In genomic region chr5:136192526-136193395, GRCh38 we compare ENCODE assay signal across 9 cellular contexts. TPM values are rescaled to one million over a fixed set of nuclear protein-coding genes. Genes with fewer than 3 reads are reported as not detected.
DNase-seq lines count a peak whose midpoint lies in the region; ATAC-seq and TF ChIP-seq lines count a peak whose summit lies in the region.
"Had no signal": no experiment of that assay in that cellular context is flagged by ENCODE, and none has a peak within 500 bp of the region (broad histone marks: within the 10 kb centered on the region; RNA-seq: fewer than 3 reads in every experiment).

SMIM32 (minus strand) TSS chr5:136193162; CDS start chr5:136192524, 638 bp downstream.

- H3K36me3 ChIP-seq in mammary epithelial cell (ENCODE audit: insufficient read depth, low read length) = no peaks in the 10 kb centered on the region
- no peaks in the 10 kb centered on the region for H3K36me3 ChIP-seq in testis (ENCODE audit: low read depth, missing control alignments)

- BruUV-seq in mammary epithelial cell (replicated peaks; lab: Mats Ljungman, UMichigan) = no TSS peak

- H4K20me1 ChIP-seq in mammary epithelial cell (ENCODE audit: insufficient read depth, low read length) = no peaks in the 10 kb centered on the region

- no peak for TF ChIP-seq POLR2A in testis (IDR thresholded peaks at IDR 0.05)

- 15% methylated on average over 8 of the region's 82 CpGs for WGBS in mammary epithelial cell (ENCODE audit: low coverage, missing lambda C conversion rate)
- 0 to 1% methylated on average over 5 to 78 of the region's 82 CpGs for WGBS in testis, 2 donors

- H3K79me2 ChIP-seq in mammary epithelial cell (ENCODE audit: insufficient read depth, low read length) = no peaks in the 10 kb centered on the region

- TF ChIP-seq CTCF in mammary epithelial cell (conservative IDR thresholded peaks at IDR 0.05 in 1 of 2, IDR thresholded peaks at IDR 0.05 in 1 of 2; ENCODE audit: extremely low read depth in 1 of 2, insufficient read depth in 1 of 2, low read depth in 1 of 2, low read length in 2 of 2) (no peak), testis (IDR thresholded peaks at IDR 0.05) (no peak)

- DNase-seq in NCI-H2171 treated with DMSO at 0.1 percent for 48 hours (lab: John Stamatoyannopoulos, UW) = peak; percentile 6
- no peak for DNase-seq in NCI-H2171 (lab: John Stamatoyannopoulos, UW)
- no peak for DNase-seq in mammary epithelial cell
- no peak for DNase-seq in left lobe of liver (ENCODE audit: low spot score)
- no peak for DNase-seq in testis
- no peak for DNase-seq in NOMO-1 (lab: John Stamatoyannopoulos, UW; ENCODE audit: unreplicated experiment in 2 of 2)
- DNase-seq in NCI-H446 (lab: John Stamatoyannopoulos, UW) = no peak

- in situ Hi-C loops in mammary epithelial cell (cut with MboI; ENCODE audit: low sequenced_read_pairs in 2 of 2) = no loop called here

- intact Hi-C loops in mammary epithelial cell (cut with micrococcal nuclease) = no loop called here
- intact Hi-C loops in testis (cut with DNase I; ENCODE audit: low total_unique reads) = no loop called here

- H2AFZ ChIP-seq in mammary epithelial cell (ENCODE audit: low read depth, low read length) = no peak within 1 kb of the TSS

- peaks cover 21% of the 10 kb centered on the region for H3K4me1 ChIP-seq in mammary epithelial cell (ENCODE audit: insufficient read depth, low read length)
- peaks cover 12% of the 10 kb centered on the region for H3K4me1 ChIP-seq in testis

- peak within 1 kb of the TSS; percentile 84 for H3K4me2 ChIP-seq in mammary epithelial cell (ENCODE audit: insufficient read depth, low read depth, low read length)

- no peak within 1 kb of the TSS for H3K27ac ChIP-seq in mammary epithelial cell (ENCODE audit: insufficient read depth, low read depth, low read length)
- H3K27ac ChIP-seq in testis = no peak within 1 kb of the TSS
- H3K27ac ChIP-seq: HL-60 had no signal

- peaks cover 6% of the 10 kb centered on the region for H3K27me3 ChIP-seq in mammary epithelial cell (ENCODE audit: insufficient read depth, low read length)
- no peaks in the 10 kb centered on the region for H3K27me3 ChIP-seq in testis

- dilution Hi-C loops in mammary epithelial cell (cut with HindIII; ENCODE audit: low sequenced_read_pairs) = no loop called here

- no peak within 1 kb of the TSS for H3K9ac ChIP-seq in mammary epithelial cell (ENCODE audit: insufficient read depth, low read length)

- H3K4me3 ChIP-seq in mammary epithelial cell (replicated peaks in 1 of 3; ENCODE audit: insufficient read depth in 1 of 3, low read depth in 2 of 3, low read length in 3 of 3) (peak within 1 kb of the TSS in 2 of 3 experiments; percentile 29 to 33), testis (peak within 1 kb of the TSS; percentile 41 to 49)

- peak; percentile 60 for ATAC-seq in left lobe of liver
- ATAC-seq in HG03175 (IDR thresholded peaks at IDR 0.05; ENCODE audit: unreplicated experiment) = no peak

- CTCF ChIA-PET in mammary epithelial cell (lab: Charles Lee; ENCODE audit: low non-redundant PET) = no interaction called here

- no peaks in the 10 kb centered on the region for H3K9me3 ChIP-seq in mammary epithelial cell (replicated peaks; ENCODE audit: insufficient read depth, low read length)
- H3K9me3 ChIP-seq in testis = no peaks in the 10 kb centered on the region

RNA-seq across cellular contexts. Expression of gene SMIM32, which starts in this region (rescaled TPM):
- total RNA-seq in mammary epithelial cell = not detected
- not detected for polyA plus RNA-seq in mammary epithelial cell
- not detected for polyA minus RNA-seq in mammary epithelial cell
- total RNA-seq in left lobe of liver = not detected
- under 1 TPM in 1 of 2 donors, not detected in 1; 0.50 TPM for total RNA-seq in testis
- not detected for polyA plus RNA-seq in testis (ENCODE audit: insufficient read depth, low read depth, low replicate concordance)

Comparison
In these comparisons a context has a peak if more than half of its experiments do, and no peak if none do; other contexts are left out.
1. Peak in ATAC-seq in left lobe of liver; RNA of the gene not detected or under 1 TPM.